In genomic region chr11:64110465-64111375, GRCh38 we compare ENCODE assay signal across 22 cellular contexts.
"Had no signal": no experiment of that assay in that cellular context is flagged by ENCODE, and none has a peak within 500 bp of the region (broad histone marks: within the 10 kb centered on the region; RNA-seq: fewer than 3 reads in every experiment).

No MANE protein-coding gene starts in this region.

- H3K9me3 ChIP-seq: heart right ventricle, left lung, neutrophil, ovary, psoas muscle, right atrium auricular region, upper lobe of left lung had no signal

- DNase-seq: activated CD4-positive, alpha-beta T cell treated with anti-CD3 and anti-CD28 coated beads for 4 hours; activated CD4-positive, alpha-beta T cell treated with anti-CD3 and anti-CD28 coated beads, Interleukin-2, amount 50 U/mL, for 48 hours; activated CD4-positive, CD25-positive, alpha-beta regulatory T cell; activated effector memory CD4-positive, alpha-beta T cell treated with Interleukin-2 at 50 U/mL for 16 hours; activated naive CD4-positive, alpha-beta T cell treated with anti-CD3 and anti-CD28 coated beads for 36 hours; activated T-cell treated with anti-CD3 and anti-CD28 coated beads, Interleukin-2, amount 50 U/mL, for 72 hours; amygdala; heart right ventricle; left lung; naive thymus-derived CD8-positive, alpha-beta T cell; ovary; psoas muscle; stimulated activated CD4-positive, alpha-beta T cell treated with anti-CD3 and anti-CD28 coated beads, Interleukin-12 subunit alpha, Interleukin-12 subunit beta, amount 100 ng/mL, for 4 hours; stimulated activated CD4-positive, alpha-beta T cell treated with anti-CD3 and anti-CD28 coated beads, Interleukin-4, amount 100 ng/mL, for 4 hours; stimulated activated naive CD8-positive, alpha-beta T cell treated with anti-CD3 and anti-CD28 coated beads, Interleukin-15, Interleukin-2, amounts not matched to agents 100 U/mL and 50 U/mL, for 24 hours; T-helper 17 cell had no signal

- ATAC-seq: activated T-cell treated with anti-CD3 and anti-CD28 coated beads, Interleukin-2, amount 50 U/mL, for 72 hours; left lung; naive thymus-derived CD8-positive, alpha-beta T cell; stimulated activated naive CD8-positive, alpha-beta T cell treated with anti-CD3 and anti-CD28 coated beads, Interleukin-15, Interleukin-2, amounts not matched to agents 100 U/mL and 50 U/mL, for 24 hours; T-helper 17 cell had no signal

- H3K4me3 ChIP-seq: heart right ventricle, left lung, lung, ovary, psoas muscle, right atrium auricular region, upper lobe of left lung had no signal

- H3K27ac ChIP-seq: heart right ventricle, left lung, neutrophil, ovary, psoas muscle, right atrium auricular region, upper lobe of left lung had no signal

- H3K4me1 ChIP-seq: left lung, right atrium auricular region, upper lobe of left lung had no signal

- H3K27me3 Mint-ChIP-seq: naive thymus-derived CD8-positive, alpha-beta T cell; T-helper 17 cell had no signal

- FAIRE-seq: endometrium, keratinocyte had no signal

- H3K36me3 ChIP-seq: heart right ventricle, left lung, neutrophil, ovary, right atrium auricular region, upper lobe of left lung had no signal

- H3K4me3 Mint-ChIP-seq: activated naive CD4-positive, alpha-beta T cell treated with anti-CD3 and anti-CD28 coated beads for 36 hours; activated T-cell treated with anti-CD3 and anti-CD28 coated beads, Interleukin-2, amount 50 U/mL, for 72 hours; naive thymus-derived CD8-positive, alpha-beta T cell; T-helper 17 cell had no signal

- H3K36me3 Mint-ChIP-seq: naive thymus-derived CD8-positive, alpha-beta T cell had no signal

- H3K27ac Mint-ChIP-seq: activated naive CD4-positive, alpha-beta T cell treated with anti-CD3 and anti-CD28 coated beads for 36 hours; activated T-cell treated with anti-CD3 and anti-CD28 coated beads, Interleukin-2, amount 50 U/mL, for 72 hours; T-helper 17 cell had no signal

- H3K27me3 ChIP-seq: heart right ventricle, left lung, neutrophil, ovary, right atrium auricular region, upper lobe of left lung had no signal

- H3K4me1 Mint-ChIP-seq: naive thymus-derived CD8-positive, alpha-beta T cell had no signal

- H3K9me3 Mint-ChIP-seq: activated naive CD4-positive, alpha-beta T cell treated with anti-CD3 and anti-CD28 coated beads for 36 hours; activated T-cell treated with anti-CD3 and anti-CD28 coated beads, Interleukin-2, amount 50 U/mL, for 72 hours; naive thymus-derived CD8-positive, alpha-beta T cell had no signal
